In genomic region chr5:90359073-90359804, GRCh38 we compare ENCODE assay signal across 26 cellular contexts.
"Had no signal": no experiment of that assay in that cellular context is flagged by ENCODE, and none has a peak within 500 bp of the region (broad histone marks: within the 10 kb centered on the region; RNA-seq: fewer than 3 reads in every experiment).

No MANE protein-coding gene starts in this region.

- FAIRE-seq: colon, frontal cortex, keratinocyte, urothelium cell line had no signal

- DNase-seq: effector CD4-positive, alpha-beta T cell; head of caudate nucleus; immature natural killer cell; left lung; mesenchymal stem cell; mucosa of descending colon; naive B cell; stimulated activated CD4-positive, alpha-beta T cell treated with anti-CD3 and anti-CD28 coated beads, Interleukin-12 subunit alpha, Interleukin-12 subunit beta, amount 100 ng/mL, for 4 hours; stimulated activated CD4-positive, alpha-beta T cell treated with anti-CD3 and anti-CD28 coated beads, Interleukin-1b, Interleukin-23, amount 100 ng/mL, for 48 hours; stimulated activated CD4-positive, alpha-beta T cell treated with anti-CD3 and anti-CD28 coated beads, Interleukin-4, amount 100 ng/mL, for 1 hour; stimulated activated CD8-positive, alpha-beta memory T cell treated with anti-CD3 and anti-CD28 coated beads, Interleukin-4, amount 100 ng/mL, for 48 hours; stimulated activated naive CD4-positive, alpha-beta T cell treated with Interleukin-2 at 50 U/mL for 16 hours; stomach; upper lobe of left lung had no signal

- H3K9me3 ChIP-seq: left lung, mucosa of descending colon, thoracic aorta, tibial nerve, upper lobe of left lung had no signal

- H3K4me3 ChIP-seq: dorsolateral prefrontal cortex, hepatocyte, left lung, mucosa of descending colon, smooth muscle cell, stomach, thoracic aorta, tibial nerve, upper lobe of left lung had no signal

- H3K79me2 ChIP-seq: hepatocyte, parathyroid adenoma had no signal

- H3K27ac ChIP-seq: hepatocyte, left lung, parathyroid adenoma, stomach, thoracic aorta, tibial nerve, upper lobe of left lung had no signal

- H2AFZ ChIP-seq: hepatocyte, parathyroid adenoma had no signal

- H3K4me2 ChIP-seq: hepatocyte, smooth muscle cell had no signal

- ATAC-seq: left lung; mucosa of descending colon; natural killer cell treated with Interleukin-12 subunit alpha and Interleukin-12 subunit beta and Interleukin-15 and Interleukin-18, amount 100 ng/mL, for 72 hours; sciatic nerve had no signal

- H3K36me3 ChIP-seq: left lung, stomach, thoracic aorta, tibial nerve, upper lobe of left lung had no signal

- H3K9ac ChIP-seq: parathyroid adenoma had no signal

- H3K27me3 ChIP-seq: dorsolateral prefrontal cortex, hepatocyte, left lung, stomach, tibial nerve, upper lobe of left lung had no signal

- H3K4me1 ChIP-seq: left lung, parathyroid adenoma, tibial nerve, upper lobe of left lung had no signal
